1 cellular context compared by ENCODE assay signal in genomic region chr4:89110986-89111832, GRCh38.
A peak's percentile ranks its signal among the peaks of the same experiment; 100 is the strongest.
TF ChIP-seq lines count a peak whose summit lies in the region.

Gene TIGD2 (plus strand): TSS chr4:89111533. CDS start chr4:89112975, 1,442 bp downstream.

TF ChIP-seq in K562, 482 proteins besides CTCF, POLR2A, EP300 and RAD21 (continued from another document and continues in another):
- TF ChIP-seq ZBTB9 (CRISPR knock-in tag; IDR thresholded peaks at IDR 0.05): no peak; the same call in 1 of the 2 replicates
- TF ChIP-seq MITF (IDR thresholded peaks at IDR 0.05): no peak
- no peak for TF ChIP-seq ZNF174 (CRISPR knock-in tag; IDR thresholded peaks at IDR 0.05)
- TF ChIP-seq TGIF2 (CRISPR knock-in tag; IDR thresholded peaks at IDR 0.05): peak; percentile 83; the same call in 1 of the 2 replicates
- no peak for TF ChIP-seq SFPQ (IDR thresholded peaks at IDR 0.05; ENCODE audit: low read depth, low read length)
- TF ChIP-seq BRF2 (IDR thresholded peaks at IDR 0.05; ENCODE audit: borderline replicate concordance, insufficient read depth, insufficient read length): no peak
- no peak for TF ChIP-seq ZNF778 (CRISPR knock-in tag; IDR thresholded peaks at IDR 0.05)
- peak in 1 of 2 experiments; percentile 83; a peak in 2 of 4 replicates for TF ChIP-seq HDAC1 (IDR thresholded peaks at IDR 0.05)
- TF ChIP-seq PHB2 (IDR thresholded peaks at IDR 0.05; ENCODE audit: low read depth): no peak
- no peak for TF ChIP-seq YBX1 (IDR thresholded peaks at IDR 0.05)
- no peak for TF ChIP-seq ASH1L (IDR thresholded peaks at IDR 0.05; ENCODE audit: borderline replicate concordance, low read depth, partially characterized antibody)
- peak; percentile 84 for TF ChIP-seq GABPA (tag; conservative IDR thresholded peaks at IDR 0.05; ENCODE audit: low read depth)
- TF ChIP-seq FOXA3 (CRISPR knock-in tag; conservative IDR thresholded peaks at IDR 0.05 in 1 of 2, IDR thresholded peaks at IDR 0.05 in 1 of 2): peak; percentile 41 to 90; a peak in 3 of 4 replicates
- peak; percentile 95 for TF ChIP-seq POLR2G (IDR thresholded peaks at IDR 0.05; ENCODE audit: low read depth, low read length)
- TF ChIP-seq MTA2 (IDR thresholded peaks at IDR 0.05; ENCODE audit: low read depth): 0 out of 2 replicates have a peak, but pooled peaks have one; percentile 39
- peak; percentile 42; the same call in 1 of the 2 replicates for TF ChIP-seq NCOA1 (IDR thresholded peaks at IDR 0.05; ENCODE audit: low read depth)
- TF ChIP-seq ZNF316 (IDR thresholded peaks at IDR 0.05): no peak
- no peak for TF ChIP-seq GTF2E2 (tag; IDR thresholded peaks at IDR 0.05)
- TF ChIP-seq RHOXF2B (CRISPR knock-in tag; conservative IDR thresholded peaks at IDR 0.05): no peak
- TF ChIP-seq ZFP30 (CRISPR knock-in tag; IDR thresholded peaks at IDR 0.05; ENCODE audit: borderline replicate concordance): no peak
- no peak for TF ChIP-seq CREB3 (tag; conservative IDR thresholded peaks at IDR 0.05; ENCODE audit: low read depth)
- no peak for TF ChIP-seq ARID2 (IDR thresholded peaks at IDR 0.05)
- TF ChIP-seq KAT7 (CRISPR knock-in tag; IDR thresholded peaks at IDR 0.05; ENCODE audit: borderline replicate concordance): peak; percentile 97; the same call in 1 of the 2 replicates
- TF ChIP-seq TEAD2 (tag; IDR thresholded peaks at IDR 0.05): no peak
- TF ChIP-seq VEZF1 (CRISPR knock-in tag; IDR thresholded peaks at IDR 0.05): peak; percentile 93
- TF ChIP-seq ZNF740 (CRISPR knock-in tag; IDR thresholded peaks at IDR 0.05): peak; percentile 29
- no peak for TF ChIP-seq ZNF740 (tag; IDR thresholded peaks at IDR 0.05)
- no peak; the same call in 1 of the 2 replicates for TF ChIP-seq FOSL1 (tag; conservative IDR thresholded peaks at IDR 0.05)
- TF ChIP-seq MCM5 (IDR thresholded peaks at IDR 0.05; ENCODE audit: low read depth): no peak
- no peak for TF ChIP-seq NR4A1 (CRISPR knock-in tag; IDR thresholded peaks at IDR 0.05)
- no peak for TF ChIP-seq NR4A1 (tag; IDR thresholded peaks at IDR 0.05)
- TF ChIP-seq SMARCB1 (IDR thresholded peaks at IDR 0.05; ENCODE audit: insufficient read length, low read depth): no peak
- no peak for TF ChIP-seq TAL1 (IDR thresholded peaks at IDR 0.05)
- TF ChIP-seq GABPB1 (CRISPR knock-in tag; IDR thresholded peaks at IDR 0.05): peak; percentile 80
- no peak for TF ChIP-seq ZNF197 (CRISPR knock-in tag; IDR thresholded peaks at IDR 0.05; ENCODE audit: low read depth)
- TF ChIP-seq SMARCA4 (IDR thresholded peaks at IDR 0.05): no peak
- no peak for TF ChIP-seq ZNF699 (CRISPR knock-in tag; IDR thresholded peaks at IDR 0.05; ENCODE audit: insufficient replicate concordance)
- TF ChIP-seq XRCC4 (IDR thresholded peaks at IDR 0.05; ENCODE audit: extremely low read depth, insufficient read depth, insufficient read length): no peak
- no peak for TF ChIP-seq RFX7 (CRISPR knock-in tag; IDR thresholded peaks at IDR 0.05)
- peak; percentile 62 for TF ChIP-seq ETS1 (conservative IDR thresholded peaks at IDR 0.05; ENCODE audit: control insufficient read depth, low read depth, low read length)
- TF ChIP-seq PRMT5 (CRISPR knock-in tag; IDR thresholded peaks at IDR 0.05): no peak
- TF ChIP-seq PYGO2 (tag; IDR thresholded peaks at IDR 0.05): no peak
- TF ChIP-seq LCOR (CRISPR knock-in tag; IDR thresholded peaks at IDR 0.05): peak; percentile 78
- peak; percentile 95 for TF ChIP-seq EGR1 (conservative IDR thresholded peaks at IDR 0.05)
- no peak for TF ChIP-seq TRIM25 (IDR thresholded peaks at IDR 0.05; ENCODE audit: borderline replicate concordance)
- no peak for TF ChIP-seq MYNN (IDR thresholded peaks at IDR 0.05)
- TF ChIP-seq MYNN (CRISPR knock-in tag; IDR thresholded peaks at IDR 0.05): no peak
- TF ChIP-seq ZNF354B (CRISPR knock-in tag; IDR thresholded peaks at IDR 0.05): no peak
- no peak for TF ChIP-seq DDX20 (tag; IDR thresholded peaks at IDR 0.05; ENCODE audit: low read depth)
- no peak for TF ChIP-seq ZBTB12 (CRISPR knock-in tag; IDR thresholded peaks at IDR 0.05)
- no peak for TF ChIP-seq ZNF23 (CRISPR knock-in tag; IDR thresholded peaks at IDR 0.05)
- TF ChIP-seq MAFF (IDR thresholded peaks at IDR 0.05; ENCODE audit: low read length): no peak
- no peak for TF ChIP-seq HBP1 (CRISPR knock-in tag; IDR thresholded peaks at IDR 0.05)
- TF ChIP-seq CBX2 (IDR thresholded peaks at IDR 0.05; ENCODE audit: insufficient read depth, low read length, poor library complexity, severe bottlenecking): no peak
- TF ChIP-seq RFX5 (IDR thresholded peaks at IDR 0.05; ENCODE audit: low read depth, low read length): no peak
